In the genomic region with DNA sequence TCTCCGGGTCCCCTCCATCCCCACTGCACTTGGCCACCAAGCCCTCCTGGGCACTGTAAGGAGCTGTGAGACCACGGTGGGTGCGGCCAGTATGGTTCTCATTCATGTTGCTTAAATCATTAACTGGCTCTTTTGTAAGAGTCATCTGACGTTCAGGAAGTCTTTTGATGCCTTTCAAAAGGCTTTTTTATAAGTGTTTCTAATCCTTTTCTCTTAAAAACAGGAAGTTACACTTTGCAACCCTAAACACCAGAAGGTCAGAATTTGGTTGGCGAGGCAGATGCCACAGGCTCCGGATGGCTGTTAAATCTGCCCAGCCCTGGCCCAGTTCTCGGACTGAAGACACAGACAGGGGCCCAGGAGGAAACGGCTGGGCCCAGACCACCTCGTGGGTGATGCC, we compare ENCODE assay signal across 17 cellular contexts. TPM values are rescaled to one million over a fixed set of nuclear protein-coding genes. Genes with fewer than 3 reads are reported as not detected.
DNase-seq lines count a peak whose midpoint lies in the region; ATAC-seq and FAIRE-seq lines count a peak whose summit lies in the region.
"Had no signal": no experiment of that assay in that cellular context is flagged by ENCODE, and none has a peak within 500 bp of the region (broad histone marks: within the 10 kb centered on the region; RNA-seq: fewer than 3 reads in every experiment).

No MANE protein-coding gene starts in this region.

- H3K4me3 Mint-ChIP-seq in natural killer cell treated with Interleukin-12 subunit alpha and Interleukin-12 subunit beta and Interleukin-15 and Interleukin-18, amount 100 ng/mL, for 72 hours = peak overlapping the region; percentile 83
- H3K4me3 Mint-ChIP-seq: activated naive CD4-positive, alpha-beta T cell treated with anti-CD3 and anti-CD28 coated beads for 36 hours; endodermal cell; nephron progenitor cell had no signal

- no peak for DNase-seq in GM18507 (ENCODE audit: extremely low spot score, insufficient read length, low read depth)
- DNase-seq in KBM-7 = peak; percentile 45
- peak; percentile 92 for DNase-seq in SW480 (ENCODE audit: low spot score)
- no peak for DNase-seq in natural killer cell treated with Interleukin-12 subunit alpha and Interleukin-12 subunit beta and Interleukin-15 and Interleukin-18, amount 100 ng/mL, for 72 hours (ENCODE audit: low spot score)
- DNase-seq in NCI-H2107 treated with DMSO at 0.1 percent for 48 hours (lab: John Stamatoyannopoulos, UW; ENCODE audit: unreplicated experiment) = no peak
- no peak for DNase-seq in NCI-H82 treated with DMSO at 0.1 percent for 48 hours (lab: John Stamatoyannopoulos, UW; ENCODE audit: unreplicated experiment)
- DNase-seq: activated naive CD4-positive, alpha-beta T cell treated with anti-CD3 and anti-CD28 coated beads for 36 hours; COR-L47; endodermal cell; left cardiac atrium; NCI-H2081; nephron progenitor cell had no signal

- peaks cover 39 to 40% of the 10 kb centered on the region in 2 donors for H3K4me1 Mint-ChIP-seq in natural killer cell treated with Interleukin-12 subunit alpha and Interleukin-12 subunit beta and Interleukin-15 and Interleukin-18, amount 100 ng/mL, for 72 hours (ENCODE audit: low read depth in 2 of 2)
- H3K4me1 Mint-ChIP-seq: endodermal cell had no signal

- in situ Hi-C loops in KBM-7 (cut with MboI; ENCODE audit: low pct_unique_long_range_greater_than_20kb, low sequenced_read_pairs) = no loop called here

- H3K9me3 Mint-ChIP-seq in natural killer cell treated with Interleukin-12 subunit alpha and Interleukin-12 subunit beta and Interleukin-15 and Interleukin-18, amount 100 ng/mL, for 72 hours = no peaks in the 10 kb centered on the region
- H3K9me3 Mint-ChIP-seq: activated naive CD4-positive, alpha-beta T cell treated with anti-CD3 and anti-CD28 coated beads for 36 hours; endodermal cell had no signal

- H3K36me3 Mint-ChIP-seq in natural killer cell treated with Interleukin-12 subunit alpha and Interleukin-12 subunit beta and Interleukin-15 and Interleukin-18, amount 100 ng/mL, for 72 hours = no peaks in the 10 kb centered on the region

- FAIRE-seq in GM18507 (lab: Jason Lieb, UNC) = peak; percentile 24
- FAIRE-seq: bronchial epithelial cell had no signal

- peak; percentile 55 to 60 for ATAC-seq in natural killer cell treated with Interleukin-12 subunit alpha and Interleukin-12 subunit beta and Interleukin-15 and Interleukin-18, amount 100 ng/mL, for 72 hours
- no peak for ATAC-seq in HG02885 (IDR thresholded peaks at IDR 0.05; ENCODE audit: poor library complexity, unreplicated experiment)
- ATAC-seq: left cardiac atrium, right cardiac atrium had no signal

- peaks cover 17% of the 10 kb centered on the region in 2 donors for H3K27me3 Mint-ChIP-seq in natural killer cell treated with Interleukin-12 subunit alpha and Interleukin-12 subunit beta and Interleukin-15 and Interleukin-18, amount 100 ng/mL, for 72 hours

- H3K27ac Mint-ChIP-seq in natural killer cell treated with Interleukin-12 subunit alpha and Interleukin-12 subunit beta and Interleukin-15 and Interleukin-18, amount 100 ng/mL, for 72 hours = peak overlapping the region; percentile 18 to 33
- H3K27ac Mint-ChIP-seq: activated naive CD4-positive, alpha-beta T cell treated with anti-CD3 and anti-CD28 coated beads for 36 hours; endodermal cell; nephron progenitor cell had no signal

RNA-seq across cellular contexts. Expression of gene DIO3, which starts 26.1 kb away (rescaled TPM):
- not detected for total RNA-seq in natural killer cell treated with Interleukin-12 subunit alpha and Interleukin-12 subunit beta and Interleukin-15 and Interleukin-18, amount 100 ng/mL, for 72 hours
- total RNA-seq: activated naive CD4-positive, alpha-beta T cell treated with anti-CD3 and anti-CD28 coated beads for 36 hours; bronchial epithelial cell; LHCN-M2; T-helper 1 cell treated with Interleukin-12 subunit alpha and Interleukin-12 subunit beta and Interleukin-4 antibody, amounts not matched to agents 30 ng/mL and 1 ng/mL, for 36 hours had no signal

Comparison
In these comparisons a context has a peak if more than half of its experiments do, and no peak if none do; other contexts are left out.
1. DNase-seq: peak in KBM-7 (single experiment) and SW480 (single experiment); none in GM18507 (single experiment), natural killer cell treated with Interleukin-12 subunit alpha and Interleukin-12 subunit beta and Interleukin-15 and Interleukin-18, amount 100 ng/mL, for 72 hours (single experiment), NCI-H2107 treated with DMSO at 0.1 percent for 48 hours (single experiment) and NCI-H82 treated with DMSO at 0.1 percent for 48 hours (single experiment).